Comparison of ENCODE assay signal across 20 cellular contexts in the genomic region with DNA sequence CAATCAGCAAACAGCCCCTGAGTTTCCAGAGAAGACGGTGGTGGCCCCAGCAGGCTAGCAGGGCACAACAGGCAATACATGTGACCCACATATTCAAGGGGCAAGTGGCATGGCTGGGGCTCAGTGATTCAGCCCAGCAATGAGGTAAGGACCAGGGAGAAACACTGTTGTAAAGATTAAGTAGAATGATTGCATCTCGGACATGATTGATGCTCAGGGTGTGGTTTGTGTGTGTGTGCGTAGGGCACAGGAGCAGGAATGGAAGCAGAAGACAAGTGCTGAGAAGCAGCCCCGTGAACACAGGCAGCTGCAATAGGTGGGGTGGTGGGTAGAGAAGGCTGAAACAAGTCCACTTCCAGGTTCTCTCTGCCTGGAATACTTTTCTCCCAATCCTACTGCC. TPM values are rescaled to one million over a fixed set of nuclear protein-coding genes. Genes with fewer than 3 reads are reported as not detected.
DNase-seq lines count a peak whose midpoint lies in the region; ATAC-seq and TF ChIP-seq lines count a peak whose summit lies in the region.
"Had no signal": no experiment of that assay in that cellular context is flagged by ENCODE, and none has a peak within 500 bp of the region (broad histone marks: within the 10 kb centered on the region; RNA-seq: fewer than 3 reads in every experiment).

No MANE protein-coding gene starts in this region.

- peaks cover 10% of the 10 kb centered on the region; the same call in 1 of the 2 replicates for H3K27me3 ChIP-seq in Panc1 (ENCODE audit: control insufficient read depth, insufficient read depth, low read length)
- H3K27me3 ChIP-seq in neuronal stem cell (ENCODE audit: control insufficient read depth in 3 of 3, insufficient read depth in 3 of 3, low read depth in 1 of 3, low read length in 3 of 3): no peaks in the 10 kb centered on the region
- H3K27me3 ChIP-seq: right lobe of liver, tibial nerve had no signal

- H3K36me3 Mint-ChIP-seq in activated CD4-positive, alpha-beta T cell treated with anti-CD3 and anti-CD28 coated beads, Interleukin-2, amount 10 ng/mL, durations not matched to agents 24 days and 14 days (ENCODE audit: low read depth): peaks cover 53% of the 10 kb centered on the region
- peaks cover 6% of the 10 kb centered on the region for H3K36me3 Mint-ChIP-seq in central memory CD8-positive, alpha-beta T cell (ENCODE audit: insufficient read depth)

- intact Hi-C loops in activated CD4-positive, alpha-beta T cell treated with anti-CD3 and anti-CD28 coated beads, Interleukin-2, amount 10 ng/mL, durations not matched to agents 24 days and 14 days (cut with micrococcal nuclease): loop anchor here (2.0 to 5.0 kb wide), 3 partner anchors 23 to 120 kb away; partner anchors contain the start of gene KLHL24
- intact Hi-C loops in Panc1 (cut with micrococcal nuclease; ENCODE audit: unreplicated experiment): no loop called here

- peak overlapping the region; percentile 30 for H2BK15ac ChIP-seq in neuronal stem cell (ENCODE audit: low read length)

- no peak overlapping the region for H3K27ac ChIP-seq in Panc1 (ENCODE audit: low read length)
- no peak overlapping the region for H3K27ac ChIP-seq in neuronal stem cell (replicated peaks; ENCODE audit: low read length)
- H3K27ac ChIP-seq: coronary artery, right lobe of liver, tibial nerve had no signal

- WGBS in neuronal stem cell (ENCODE audit: extremely low coverage in 2 of 2, insufficient read length in 2 of 2, insufficient replicate concordance in 1 of 2), 2 donors: no CpG with 5 or more reads among the region's 4 CpGs

- H3K14ac ChIP-seq in neuronal stem cell (ENCODE audit: low read length): no peak overlapping the region

- no peaks in the 10 kb centered on the region for H3K79me1 ChIP-seq in neuronal stem cell (ENCODE audit: low read depth, low read length)

- H2BK5ac ChIP-seq in neuronal stem cell (ENCODE audit: low read length): no peak overlapping the region

- POLR2A ChIA-PET in Panc1 (lab: Charles Lee): interaction anchor here (0.8 kb wide), 1 partner anchor 9 kb away, joined by 3 read pairs; no protein-coding TSS in a partner anchor

- no TSS peak for BruUV-seq in Panc1 (replicated peaks; lab: Mats Ljungman, UMichigan)

- H3K4ac ChIP-seq in neuronal stem cell (ENCODE audit: low read length): no peak overlapping the region

- H2AFZ ChIP-seq in neuronal stem cell (ENCODE audit: low read length): no peak overlapping the region

- H3K4me1 ChIP-seq in Panc1 (ENCODE audit: control insufficient read depth, insufficient read depth, low read length) (no peaks in the 10 kb centered on the region), neuronal stem cell (ENCODE audit: control insufficient read depth in 2 of 2, insufficient read depth in 1 of 2, low read depth in 1 of 2, low read length in 2 of 2) (peaks cover 8 to 11% of the 10 kb centered on the region in 2 donors)
- H3K4me1 ChIP-seq: right lobe of liver had no signal

- peak overlapping the region; percentile 36 for H3K18ac ChIP-seq in neuronal stem cell (ENCODE audit: low read length)

- ATAC-seq in Panc1: 0 out of 2 replicates have a peak, but pooled peaks have one; percentile 36
- no peak for ATAC-seq in central memory CD8-positive, alpha-beta T cell (replicated peaks; ENCODE audit: extremely low read depth, poor library complexity, severe bottlenecking)
- no peak for ATAC-seq in HG02610 (IDR thresholded peaks at IDR 0.05; ENCODE audit: unreplicated experiment)
- ATAC-seq: right lobe of liver had no signal

- H3K4me3 Mint-ChIP-seq in activated CD4-positive, alpha-beta T cell treated with anti-CD3 and anti-CD28 coated beads, Interleukin-2, amount 10 ng/mL, durations not matched to agents 24 days and 14 days: peak overlapping the region; percentile 61
- peak overlapping the region; percentile 4 for H3K4me3 Mint-ChIP-seq in central memory CD8-positive, alpha-beta T cell

- no peak overlapping the region for H2BK12ac ChIP-seq in neuronal stem cell (ENCODE audit: low read length)

- no peaks in the 10 kb centered on the region for H3K36me3 ChIP-seq in Panc1 (ENCODE audit: control insufficient read depth, insufficient read depth, low read length)
- no peaks in the 10 kb centered on the region for H3K36me3 ChIP-seq in neuronal stem cell (replicated peaks in 1 of 2; ENCODE audit: control insufficient read depth in 2 of 2, insufficient read depth in 2 of 2, low read length in 2 of 2)
- H3K36me3 ChIP-seq: right lobe of liver, tibial nerve had no signal

- H3K9me3 ChIP-seq in Panc1 (ENCODE audit: control insufficient read depth, insufficient read depth, low read depth, low read length): no peaks in the 10 kb centered on the region
- no peaks in the 10 kb centered on the region for H3K9me3 ChIP-seq in neuronal stem cell (replicated peaks in 1 of 2; ENCODE audit: control insufficient read depth in 2 of 2, insufficient read depth in 1 of 2, low read depth in 1 of 2, low read length in 2 of 2)
- H3K9me3 ChIP-seq: Caco-2, right lobe of liver, tibial nerve had no signal

- peaks cover 64% of the 10 kb centered on the region for H3K4me1 Mint-ChIP-seq in activated CD4-positive, alpha-beta T cell treated with anti-CD3 and anti-CD28 coated beads, Interleukin-2, amount 10 ng/mL, durations not matched to agents 24 days and 14 days
- H3K4me1 Mint-ChIP-seq in central memory CD8-positive, alpha-beta T cell: peaks cover 49% of the 10 kb centered on the region

- H4K8ac ChIP-seq in neuronal stem cell (ENCODE audit: low read depth, low read length): peak overlapping the region; percentile 7

- H3K23ac ChIP-seq in neuronal stem cell (ENCODE audit: low read depth, low read length, poor library complexity): no peak overlapping the region

- TF ChIP-seq CTCF in Panc1 (IDR thresholded peaks at IDR 0.05): no peak

- H3K4me3 ChIP-seq in Panc1 (ENCODE audit: low read depth in 2 of 2, low read length in 2 of 2) (no peak overlapping the region), neuronal stem cell (ENCODE audit: low read length in 2 of 2) (no peak overlapping the region)
- H3K4me3 ChIP-seq: coronary artery, right lobe of liver, tibial nerve had no signal

- CTCF ChIA-PET in Panc1 (lab: Charles Lee): no interaction called here

- no peaks in the 10 kb centered on the region for H3K27me3 Mint-ChIP-seq in activated CD4-positive, alpha-beta T cell treated with anti-CD3 and anti-CD28 coated beads, Interleukin-2, amount 10 ng/mL, durations not matched to agents 24 days and 14 days
- H3K27me3 Mint-ChIP-seq in central memory CD8-positive, alpha-beta T cell: no peaks in the 10 kb centered on the region

- H2BK120ac ChIP-seq in neuronal stem cell (ENCODE audit: low read depth, low read length): peak overlapping the region; percentile 14

- H3K4me2 ChIP-seq in neuronal stem cell (ENCODE audit: insufficient read depth, low read length, poor library complexity, severe bottlenecking): no peak overlapping the region

- H3K9ac ChIP-seq in neuronal stem cell (ENCODE audit: low read depth, low read length, poor library complexity): no peak overlapping the region

- H4K91ac ChIP-seq in neuronal stem cell (ENCODE audit: low read depth, low read length, poor library complexity): no peak overlapping the region

- in situ Hi-C loops in Panc1 (cut with HindIII; ENCODE audit: low pct_unique_long_range_greater_than_20kb, low sequenced_read_pairs): no loop called here

- peak overlapping the region; percentile 72 for H3K27ac Mint-ChIP-seq in activated CD4-positive, alpha-beta T cell treated with anti-CD3 and anti-CD28 coated beads, Interleukin-2, amount 10 ng/mL, durations not matched to agents 24 days and 14 days
- H3K27ac Mint-ChIP-seq in central memory CD8-positive, alpha-beta T cell (ENCODE audit: low read depth): peak overlapping the region; percentile 63

- no peaks in the 10 kb centered on the region for H3K9me3 Mint-ChIP-seq in activated CD4-positive, alpha-beta T cell treated with anti-CD3 and anti-CD28 coated beads, Interleukin-2, amount 10 ng/mL, durations not matched to agents 24 days and 14 days
- H3K9me3 Mint-ChIP-seq in central memory CD8-positive, alpha-beta T cell: no peaks in the 10 kb centered on the region

- H2AK5ac ChIP-seq in neuronal stem cell (ENCODE audit: low read depth, low read length): peak overlapping the region; percentile 13

- DNase-seq in activated CD4-positive, alpha-beta T cell treated with anti-CD3 and anti-CD28 coated beads, Interleukin-2, amount 10 ng/mL, durations not matched to agents 24 days and 14 days: no peak
- DNase-seq in activated CD4-positive, alpha-beta T cell treated with anti-CD3 and anti-CD28 coated beads, Interleukin-2, amount 50 U/mL, for 4 hours: no peak
- DNase-seq in Panc1 (ENCODE audit: low read depth, low spot score) (no peak), neuronal stem cell (ENCODE audit: low spot score) (no peak), DMS153 (lab: John Stamatoyannopoulos, UW) (no peak), NCI-H1694 treated with DMSO at 0.1 percent for 48 hours (lab: John Stamatoyannopoulos, UW) (no peak)
- DNase-seq in central memory CD8-positive, alpha-beta T cell (ENCODE audit: low spot score in 2 of 2): no peak
- DNase-seq: activated T-cell treated with anti-CD3 and anti-CD28 coated beads, Interleukin-2, amount 50 U/mL, for 48 hours; Caco-2; H7; NCI-H2029 treated with DMSO at 0.1 percent for 48 hours; NCI-H524 treated with DMSO at 0.1 percent for 48 hours; nucleus accumbens had no signal

RNA-seq across cellular contexts. Expression of gene KLHL6, which starts 37.9 kb away (rescaled TPM):
- 44.9 and 47.1 TPM in 2 replicates for total RNA-seq in activated CD4-positive, alpha-beta T cell treated with anti-CD3 and anti-CD28 coated beads, Interleukin-2, amount 10 ng/mL, durations not matched to agents 24 days and 14 days
- total RNA-seq in Panc1 (2021; ENCODE audit: unreplicated experiment): 0.03 TPM
- 0.08 TPM for polyA plus RNA-seq in Panc1 (2012; ENCODE audit: insufficient read length)
- 0.14 TPM for polyA plus RNA-seq in neuronal stem cell (2013, experiment 1 of 2)
- polyA plus RNA-seq in neuronal stem cell (2013, experiment 2 of 2): 0.15 TPM
- total RNA-seq: Caco-2, epithelial cell of proximal tubule, G401, M059J had no signal

Comparison
In these comparisons a context has a peak if more than half of its experiments do, and no peak if none do; other contexts are left out.
1. RNA of gene KLHL6, which starts 37.9 kb away (total RNA-seq): 44.9 to 47.1 TPM in activated CD4-positive, alpha-beta T cell treated with anti-CD3 and anti-CD28 coated beads, Interleukin-2, amount 10 ng/mL, durations not matched to agents 24 days and 14 days; 0.03 TPM in Panc1 (single experiment); every median in the first group is over 10 times any median in the second.